In genomic region chr5:893137-893506, GRCh38 we compare ENCODE assay signal across 8 cellular contexts. TPM values are rescaled to one million over a fixed set of nuclear protein-coding genes. Genes with fewer than 3 reads are reported as not detected.
DNase-seq lines count a peak whose midpoint lies in the region; ATAC-seq and TF ChIP-seq lines count a peak whose summit lies in the region.

No MANE protein-coding gene starts in this region.

- BruUV-seq in mammary epithelial cell (replicated peaks; lab: Mats Ljungman, UMichigan), result no TSS peak

- H2AFZ ChIP-seq in mammary epithelial cell (ENCODE audit: low read depth, low read length), result peak overlapping the region; percentile 91

- peaks cover 8% of the 10 kb centered on the region for H3K36me3 Mint-ChIP-seq in activated naive CD4-positive, alpha-beta T cell treated with anti-CD3 and anti-CD28 coated beads, Interleukin-2, amount 50 U/mL, for 24 hours
- H3K36me3 Mint-ChIP-seq in natural killer cell, result peaks cover 11% of the 10 kb centered on the region

- no peaks in the 10 kb centered on the region for H3K27me3 Mint-ChIP-seq in activated naive CD4-positive, alpha-beta T cell treated with anti-CD3 and anti-CD28 coated beads, Interleukin-2, amount 50 U/mL, for 24 hours
- H3K27me3 Mint-ChIP-seq in natural killer cell (ENCODE audit: low read depth in 2 of 2), result no peaks in the 10 kb centered on the region

- CTCF ChIA-PET in mammary epithelial cell (lab: Charles Lee; ENCODE audit: low non-redundant PET), result no interaction called here

- H3K79me2 ChIP-seq in mammary epithelial cell (ENCODE audit: insufficient read depth, low read length), result peaks cover 82% of the 10 kb centered on the region

- 1% methylated on average over 7 of the region's 31 CpGs for WGBS in mammary epithelial cell (ENCODE audit: low coverage, missing lambda C conversion rate)
- WGBS in thyroid gland, 2 donors, result 0 to 3% methylated on average over 14 to 26 of the region's 31 CpGs

- no peak overlapping the region for H3K27ac Mint-ChIP-seq in activated naive CD4-positive, alpha-beta T cell treated with anti-CD3 and anti-CD28 coated beads, Interleukin-2, amount 50 U/mL, for 24 hours
- H3K27ac Mint-ChIP-seq in natural killer cell, result no peak overlapping the region

- no peaks in the 10 kb centered on the region for H4K20me1 ChIP-seq in mammary epithelial cell (ENCODE audit: insufficient read depth, low read length)

- H3K9me3 ChIP-seq in HUES6 (ENCODE audit: control insufficient read depth, insufficient read depth, low read depth, low read length) (no peaks in the 10 kb centered on the region), mammary epithelial cell (replicated peaks; ENCODE audit: insufficient read depth, low read length) (no peaks in the 10 kb centered on the region), thyroid gland (no peaks in the 10 kb centered on the region)

- no peaks in the 10 kb centered on the region for H3K9me3 Mint-ChIP-seq in activated naive CD4-positive, alpha-beta T cell treated with anti-CD3 and anti-CD28 coated beads, Interleukin-2, amount 50 U/mL, for 24 hours
- no peaks in the 10 kb centered on the region for H3K9me3 Mint-ChIP-seq in natural killer cell

- peak overlapping the region; percentile 90 for H3K9ac ChIP-seq in HUES6 (ENCODE audit: low read length)
- H3K9ac ChIP-seq in mammary epithelial cell (ENCODE audit: insufficient read depth, low read length), result peak overlapping the region; percentile 90

- peak overlapping the region; percentile 72 for H3K4me3 Mint-ChIP-seq in activated naive CD4-positive, alpha-beta T cell treated with anti-CD3 and anti-CD28 coated beads, Interleukin-2, amount 50 U/mL, for 24 hours
- peak overlapping the region; percentile 50 for H3K4me3 Mint-ChIP-seq in natural killer cell

- TF ChIP-seq CTCF in mammary epithelial cell (conservative IDR thresholded peaks at IDR 0.05 in 1 of 2, IDR thresholded peaks at IDR 0.05 in 1 of 2; ENCODE audit: extremely low read depth in 1 of 2, insufficient read depth in 1 of 2, low read depth in 1 of 2, low read length in 2 of 2), result no peak
- no peak for TF ChIP-seq CTCF in natural killer cell (IDR thresholded peaks at IDR 0.05)
- TF ChIP-seq CTCF in thyroid gland (IDR thresholded peaks at IDR 0.05), result no peak

- H3K27me3 ChIP-seq in HUES6 (ENCODE audit: control insufficient read depth, insufficient read depth, low read length) (no peaks in the 10 kb centered on the region), mammary epithelial cell (ENCODE audit: insufficient read depth, low read length) (no peaks in the 10 kb centered on the region), thyroid gland (no peaks in the 10 kb centered on the region)

- peak overlapping the region; percentile 85 for H3K4me2 ChIP-seq in mammary epithelial cell (ENCODE audit: insufficient read depth, low read depth, low read length)

- DNase-seq in activated naive CD4-positive, alpha-beta T cell (lab: John Stamatoyannopoulos, UW), result no peak
- DNase-seq in mammary epithelial cell, result no peak
- no peak for DNase-seq in natural killer cell
- no peak for DNase-seq in thyroid gland
- no peak for DNase-seq in GM19238 (ENCODE audit: insufficient read length, low spot score)
- no peak for DNase-seq in activated CD4-positive, alpha-beta T cell treated with anti-CD3 and anti-CD28 coated beads for 1 hour

- H3K36me3 ChIP-seq in HUES6 (ENCODE audit: control insufficient read depth, insufficient read depth, low read length), result peaks cover 64% of the 10 kb centered on the region
- H3K36me3 ChIP-seq in mammary epithelial cell (ENCODE audit: insufficient read depth, low read length), result peaks cover 32% of the 10 kb centered on the region
- H3K36me3 ChIP-seq in thyroid gland, result peaks cover 2 to 19% of the 10 kb centered on the region in 2 donors

- H3K4me1 Mint-ChIP-seq in activated naive CD4-positive, alpha-beta T cell treated with anti-CD3 and anti-CD28 coated beads, Interleukin-2, amount 50 U/mL, for 24 hours, result peaks cover 27% of the 10 kb centered on the region
- H3K4me1 Mint-ChIP-seq in natural killer cell, result peaks cover 8 to 11% of the 10 kb centered on the region in 2 donors

- in situ Hi-C loops in mammary epithelial cell (cut with MboI; ENCODE audit: low sequenced_read_pairs in 2 of 2), result loop anchor here in 1 of 2 donors (25.0 kb wide), 1 partner anchor 231 kb away; no protein-coding TSS in a partner anchor

- dilution Hi-C loops in mammary epithelial cell (cut with HindIII; ENCODE audit: low sequenced_read_pairs), result no loop called here

- intact Hi-C loops in mammary epithelial cell (cut with micrococcal nuclease), result loop anchor here (2.0 to 10.0 kb wide), 3 partner anchors 220 to 621 kb away; partner anchors contain the start of gene PDCD6
- intact Hi-C loops in natural killer cell (cut with micrococcal nuclease), result no loop called here
- intact Hi-C loops in thyroid gland (cut with DNase I), result no loop called here

- TF ChIP-seq POLR2A in thyroid gland (IDR thresholded peaks at IDR 0.05), result no peak

- peaks cover 2% of the 10 kb centered on the region; the same call in 1 of the 2 replicates for H3K4me1 ChIP-seq in HUES6 (ENCODE audit: control insufficient read depth, insufficient read depth, low read length)
- peaks cover 23% of the 10 kb centered on the region for H3K4me1 ChIP-seq in mammary epithelial cell (ENCODE audit: insufficient read depth, low read length)
- peaks cover 13 to 15% of the 10 kb centered on the region in 2 donors for H3K4me1 ChIP-seq in thyroid gland

- H3K4me3 ChIP-seq in HUES6 (ENCODE audit: low read depth, low read length) (peak overlapping the region; percentile 81), mammary epithelial cell (replicated peaks in 1 of 3; ENCODE audit: insufficient read depth in 1 of 3, low read depth in 2 of 3, low read length in 3 of 3) (peak overlapping the region; percentile 58 to 79 (median 75)), thyroid gland (replicated peaks in 1 of 3) (peak overlapping the region in 1 of 3 donors; percentile 95)

- peak overlapping the region; percentile 62; the same call in 1 of the 2 replicates for H3K27ac ChIP-seq in HUES6 (ENCODE audit: low read depth, low read length)
- H3K27ac ChIP-seq in mammary epithelial cell (ENCODE audit: insufficient read depth, low read depth, low read length), result peak overlapping the region; percentile 87
- no peak overlapping the region for H3K27ac ChIP-seq in thyroid gland

- ATAC-seq in natural killer cell, result no peak

RNA-seq across cellular contexts. Expression of gene TRIP13, which starts 0.4 kb away (rescaled TPM):
- total RNA-seq in mammary epithelial cell (10 to 100 TPM in 1 of 2 donors, 1 to 10 TPM in 1; 5.7 to 27.9 TPM), natural killer cell (under 1 TPM; 0.45 to 0.57 (median 0.56) TPM), thyroid gland (1 to 10 TPM in 3 of 4 donors, not detected in 1; 1.1 to 1.7 (median 1.3) TPM)
- 35.4 TPM for polyA plus RNA-seq in mammary epithelial cell
- 68.5 TPM for polyA minus RNA-seq in mammary epithelial cell

RNA-seq across cellular contexts. Expression of gene BRD9, which starts 0.5 kb away (rescaled TPM):
- 10 to 100 TPM; 25.5 to 45.8 TPM for total RNA-seq in mammary epithelial cell
- 14.5 TPM for polyA plus RNA-seq in mammary epithelial cell
- polyA minus RNA-seq in mammary epithelial cell, result 19.9 TPM
- total RNA-seq in natural killer cell, result 10 to 100 TPM; 59.7 to 80.0 (median 76.0) TPM
- total RNA-seq in thyroid gland, result 10 to 100 TPM; 19.6 to 29.9 (median 25.2) TPM

RNA-seq across cellular contexts. Expression of gene ZDHHC11, which starts 42.3 kb away (rescaled TPM):
- total RNA-seq in mammary epithelial cell (10 to 100 TPM in 1 of 2 donors, 1 to 10 TPM in 1; 6.0 to 10.6 TPM), natural killer cell (1 to 10 TPM; 2.2 to 7.0 (median 5.0) TPM), thyroid gland (1 to 10 TPM in 3 of 4 donors, under 1 TPM in 1; 0.54 to 5.3 (median 2.8) TPM)
- polyA plus RNA-seq in mammary epithelial cell, result 0.63 TPM
- polyA minus RNA-seq in mammary epithelial cell, result 4.8 TPM

Comparison
In these comparisons a context has a peak if more than half of its experiments do, and no peak if none do; other contexts are left out.
1. H3K27ac ChIP-seq: peak in HUES6 (single experiment) and mammary epithelial cell (single experiment); none in thyroid gland (0 of 3).